27 cellular contexts compared by ENCODE assay signal in genomic region chr4:176300036-176300435, GRCh38. TPM values are rescaled to one million over a fixed set of nuclear protein-coding genes. Genes with fewer than 3 reads are reported as not detected.
"Had no signal": no experiment of that assay in that cellular context is flagged by ENCODE, and none has a peak within 500 bp of the region (broad histone marks: within the 10 kb centered on the region; RNA-seq: fewer than 3 reads in every experiment).

No MANE protein-coding gene starts in this region.

- H3K27ac ChIP-seq: colonic mucosa, esophagus squamous epithelium, gastrocnemius medialis, heart right ventricle, left lung, lower lobe of right lung had no signal

- H3K27me3 ChIP-seq: colonic mucosa, esophagus squamous epithelium, gastrocnemius medialis had no signal

- H3K4me1 ChIP-seq: colonic mucosa, esophagus squamous epithelium, gastrocnemius medialis, heart right ventricle, left lung, lower lobe of right lung had no signal

- DNase-seq: colonic mucosa; cortex of kidney; effector CD8-positive, alpha-beta T cell; effector memory CD8-positive, alpha-beta T cell; esophagus squamous epithelium; foreskin fibroblast; foreskin melanocyte; gastrocnemius medialis; glutamatergic neuron; head of caudate nucleus; heart right ventricle; hippocampal formation; left cardiac atrium; left lung; left ventricle myocardium superior; lower lobe of right lung; mesenchymal stem cell; midbrain had no signal

- H3K9me3 Mint-ChIP-seq: dendritic cell treated with granulocyte-macrophage colony-stimulating factor and Interleukin-4, amounts not matched to agents 40 ng/mL and 50 ng/mL, for 4 days; effector memory CD8-positive, alpha-beta T cell had no signal

- H3K4me3 Mint-ChIP-seq: dendritic cell treated with granulocyte-macrophage colony-stimulating factor and Interleukin-4, amounts not matched to agents 40 ng/mL and 50 ng/mL, for 4 days; effector memory CD8-positive, alpha-beta T cell had no signal

- H3K4me3 ChIP-seq: colonic mucosa, esophagus squamous epithelium, gastrocnemius medialis, heart right ventricle, left lung, lower lobe of right lung had no signal

- H3K36me3 ChIP-seq: colonic mucosa, esophagus squamous epithelium, gastrocnemius medialis, heart right ventricle, left lung, lower lobe of right lung had no signal

- ATAC-seq: effector memory CD8-positive, alpha-beta T cell; gastrocnemius medialis; heart right ventricle; left cardiac atrium; left lung; left ventricle myocardium superior; lower lobe of right lung had no signal

- H3K27ac Mint-ChIP-seq: dendritic cell treated with granulocyte-macrophage colony-stimulating factor and Interleukin-4, amounts not matched to agents 40 ng/mL and 50 ng/mL, for 4 days; effector memory CD8-positive, alpha-beta T cell had no signal

- H3K9me3 ChIP-seq: colonic mucosa, esophagus squamous epithelium, gastrocnemius medialis, heart right ventricle, left lung, lower lobe of right lung had no signal

RNA-seq across cellular contexts. Expression of gene ASB5, which starts 31.0 kb away (rescaled TPM):
- total RNA-seq: dermis microvascular lymphatic vessel endothelial cell, endothelial cell of umbilical vein, epithelial cell of proximal tubule, glomerular endothelial cell, kidney epithelial cell, left lung, lower lobe of right lung, lung microvascular endothelial cell, mononuclear cell had no signal
- polyA plus RNA-seq: endothelial cell of umbilical vein, keratinocyte had no signal
